ENCODE assay signal across 19 cellular contexts in the genomic region with DNA sequence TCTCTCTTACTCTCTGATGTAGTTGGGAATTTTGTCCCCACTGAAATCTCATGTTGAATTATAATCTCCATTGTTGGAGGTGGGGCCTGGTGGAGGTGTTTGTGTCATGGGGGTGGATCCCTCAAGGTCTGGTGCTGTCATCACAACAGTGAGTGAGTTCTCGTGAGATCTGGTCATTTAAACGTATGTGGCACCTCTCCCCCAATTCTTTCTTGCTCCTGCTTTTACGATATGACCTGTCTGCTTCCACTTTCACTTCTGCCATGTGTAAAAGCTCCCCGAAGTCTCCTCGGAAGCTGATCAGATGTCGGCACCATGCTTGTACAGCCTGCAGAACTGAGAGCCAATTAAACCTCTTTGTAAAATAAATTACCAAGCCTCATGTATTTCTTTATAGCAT.
"Had no signal": no experiment of that assay in that cellular context is flagged by ENCODE, and none has a peak within 500 bp of the region (broad histone marks: within the 10 kb centered on the region; RNA-seq: fewer than 3 reads in every experiment).

No MANE protein-coding gene starts in this region.

- ATAC-seq: effector memory CD8-positive, alpha-beta T cell; gastroesophageal sphincter; left lobe of liver; natural killer cell had no signal

- H3K4me3 ChIP-seq: esophagus squamous epithelium, gastroesophageal sphincter, ovary, right atrium auricular region, sigmoid colon, skin epidermis, stomach, thoracic aorta, transverse colon had no signal

- H3K27me3 ChIP-seq: esophagus squamous epithelium, gastroesophageal sphincter, ovary, right atrium auricular region, sigmoid colon, stomach, transverse colon had no signal

- H3K4me1 ChIP-seq: esophagus squamous epithelium, gastroesophageal sphincter, right atrium auricular region, sigmoid colon, stomach, transverse colon had no signal

- H3K36me3 ChIP-seq: esophagus squamous epithelium, gastroesophageal sphincter, ovary, right atrium auricular region, sigmoid colon, stomach, thoracic aorta, transverse colon had no signal

- DNase-seq: effector memory CD8-positive, alpha-beta T cell; esophagus squamous epithelium; foreskin fibroblast; glutamatergic neuron; islet precursor cell; natural killer cell; ovary; sigmoid colon; stimulated activated CD4-positive, alpha-beta T cell treated with anti-CD3 and anti-CD28 coated beads, Interleukin-12 subunit alpha, Interleukin-12 subunit beta, amount 100 ng/mL, for 4 hours; stimulated activated naive CD4-positive, alpha-beta T cell; stomach; substantia nigra; transverse colon had no signal

- H3K9me3 ChIP-seq: gastroesophageal sphincter, ovary, right atrium auricular region, sigmoid colon, stomach, thoracic aorta, transverse colon had no signal

- H3K27ac ChIP-seq: epithelial cell of prostate, esophagus squamous epithelium, gastroesophageal sphincter, ovary, right atrium auricular region, sigmoid colon, skin epidermis, stomach, thoracic aorta, transverse colon had no signal
